6 cellular contexts compared by ENCODE assay signal in the genomic region with DNA sequence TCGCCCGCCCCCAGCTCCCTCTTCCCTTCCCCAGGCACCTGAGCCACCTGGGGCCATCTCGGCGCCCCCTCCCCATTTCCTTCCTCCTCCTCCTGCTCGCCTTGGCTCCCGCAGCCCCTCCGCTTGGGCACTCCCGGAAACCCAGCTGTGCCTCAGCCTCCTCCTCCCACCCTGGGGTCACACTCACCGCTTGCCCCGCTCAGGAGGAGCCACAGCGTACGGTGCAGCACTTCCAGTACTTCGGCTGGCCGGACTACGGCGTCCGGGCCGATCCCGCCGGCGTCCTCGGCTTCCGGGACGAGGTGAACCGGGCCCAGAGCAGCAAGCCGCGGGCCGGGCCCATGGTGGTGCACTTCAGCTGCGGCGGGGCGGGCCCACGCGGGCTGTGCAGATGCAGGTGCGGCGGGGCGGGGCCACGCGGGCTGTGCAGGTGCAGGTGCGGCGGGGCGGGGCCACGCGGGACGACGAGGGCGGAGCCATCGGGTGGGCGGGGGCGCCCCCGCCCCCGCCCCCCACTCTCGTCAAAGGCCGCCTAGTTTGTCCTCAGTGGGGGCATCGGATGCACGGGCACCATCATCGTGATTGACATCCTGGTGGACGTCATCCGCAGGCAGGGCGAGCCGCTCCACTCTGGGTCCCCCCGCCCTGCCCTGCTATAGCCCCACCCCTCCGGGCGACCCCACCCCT. TPM values are rescaled to one million over a fixed set of nuclear protein-coding genes. Genes with fewer than 3 reads are reported as not detected.
DNase-seq lines count a peak whose midpoint lies in the region; ATAC-seq and TF ChIP-seq lines count a peak whose summit lies in the region.

No MANE protein-coding gene starts in this region.

- H3K4me1 Mint-ChIP-seq in activated naive CD8-positive, alpha-beta T cell (ENCODE audit: low read depth): peaks cover 11% of the 10 kb centered on the region
- H3K4me1 Mint-ChIP-seq in naive thymus-derived CD8-positive, alpha-beta T cell: peaks cover 9 to 21% (median 16%) of the 10 kb centered on the region in 4 donors

- no peak for TF ChIP-seq CTCF in LNCaP clone FGC (IDR thresholded peaks at IDR 0.05; ENCODE audit: control insufficient read depth, extremely low read depth, insufficient read depth)
- TF ChIP-seq CTCF in GM10248 (IDR thresholded peaks at IDR 0.05; ENCODE audit: control extremely low read depth, extremely low read depth, low read depth, missing control alignments): no peak

- CTCF ChIA-PET in GM10248 (lab: Yijun Ruan, JAX): interaction anchor here (0.8 kb wide), 1 partner anchor 35 kb away, joined by 3 read pairs; no protein-coding TSS in a partner anchor

- no peaks in the 10 kb centered on the region for H3K27me3 Mint-ChIP-seq in activated naive CD8-positive, alpha-beta T cell
- peaks cover 0 to 11% (median 0%) of the 10 kb centered on the region in 5 donors for H3K27me3 Mint-ChIP-seq in naive thymus-derived CD8-positive, alpha-beta T cell

- peak; percentile 39 for DNase-seq in CD1c-positive myeloid dendritic cell (ENCODE audit: extremely low spot score)
- DNase-seq in LNCaP clone FGC (ENCODE audit: low read depth): peak; percentile 52
- DNase-seq in naive thymus-derived CD8-positive, alpha-beta T cell: peak; percentile 46 to 87 (median 68)
- no peak for DNase-seq in GM10248 (ENCODE audit: extremely low spot score)

- no peaks in the 10 kb centered on the region for H3K9me3 Mint-ChIP-seq in activated naive CD8-positive, alpha-beta T cell (ENCODE audit: low read depth)
- H3K9me3 Mint-ChIP-seq in naive thymus-derived CD8-positive, alpha-beta T cell: no peaks in the 10 kb centered on the region

- no peak overlapping the region for H3K27ac Mint-ChIP-seq in activated naive CD8-positive, alpha-beta T cell
- peak overlapping the region in 6 of 10 donors; percentile 31 to 89 (median 84) for H3K27ac Mint-ChIP-seq in naive thymus-derived CD8-positive, alpha-beta T cell

- POLR2A ChIA-PET in naive thymus-derived CD8-positive, alpha-beta T cell (lab: Charles Lee): interaction anchor here (0.8 to 1.6 kb wide), 4 partner anchors 9 to 307 kb away, joined by 3 to 8 read pairs (median 4); partner anchors contain the start of gene AURKAIP1
- POLR2A ChIA-PET in GM10248 (lab: Yijun Ruan, JAX): no interaction called here

- H3K36me3 Mint-ChIP-seq in activated naive CD8-positive, alpha-beta T cell: no peaks in the 10 kb centered on the region
- H3K36me3 Mint-ChIP-seq in naive thymus-derived CD8-positive, alpha-beta T cell: no peaks in the 10 kb centered on the region

- H3K4me3 Mint-ChIP-seq in activated naive CD8-positive, alpha-beta T cell: peak overlapping the region; percentile 65
- H3K4me3 Mint-ChIP-seq in naive thymus-derived CD8-positive, alpha-beta T cell: peak overlapping the region; percentile 65 to 90 (median 76)

- ATAC-seq in naive thymus-derived CD8-positive, alpha-beta T cell: peak; percentile 57 to 69
- ATAC-seq in GM18870 (IDR thresholded peaks at IDR 0.05; ENCODE audit: unreplicated experiment): no peak

- peak overlapping the region; percentile 83 for H3K4me3 ChIP-seq in LNCaP clone FGC (ENCODE audit: low read depth, low read length)

RNA-seq across cellular contexts. Expression of gene RNF223, which starts 5.6 kb away (rescaled TPM):
- total RNA-seq in naive thymus-derived CD8-positive, alpha-beta T cell: not detected
- not detected for polyA plus RNA-seq in naive thymus-derived CD8-positive, alpha-beta T cell

RNA-seq across cellular contexts. Expression of gene C1orf159, which starts 47.4 kb away (rescaled TPM):
- total RNA-seq in naive thymus-derived CD8-positive, alpha-beta T cell: 10 to 100 TPM; 24.9 to 26.5 TPM
- 10 to 100 TPM in 1 of 3 donors, 1 to 10 TPM in 2; 3.2 to 10.7 (median 6.2) TPM for polyA plus RNA-seq in naive thymus-derived CD8-positive, alpha-beta T cell

RNA-seq across cellular contexts. Expression of gene AGRN, which starts 48.6 kb away (rescaled TPM):
- 1 to 10 TPM; 6.2 to 6.4 TPM for total RNA-seq in naive thymus-derived CD8-positive, alpha-beta T cell
- polyA plus RNA-seq in naive thymus-derived CD8-positive, alpha-beta T cell: under 1 TPM; 0.15 to 0.71 (median 0.47) TPM

RNA-seq across cellular contexts. Expression of gene ISG15, which starts 55.2 kb away (rescaled TPM):
- 10 to 100 TPM; 30.3 to 30.7 TPM for total RNA-seq in naive thymus-derived CD8-positive, alpha-beta T cell
- polyA plus RNA-seq in naive thymus-derived CD8-positive, alpha-beta T cell: 100 to 1,000 TPM; 133 to 220 (median 217) TPM
